ENCODE assay signal across 22 cellular contexts in the genomic region with DNA sequence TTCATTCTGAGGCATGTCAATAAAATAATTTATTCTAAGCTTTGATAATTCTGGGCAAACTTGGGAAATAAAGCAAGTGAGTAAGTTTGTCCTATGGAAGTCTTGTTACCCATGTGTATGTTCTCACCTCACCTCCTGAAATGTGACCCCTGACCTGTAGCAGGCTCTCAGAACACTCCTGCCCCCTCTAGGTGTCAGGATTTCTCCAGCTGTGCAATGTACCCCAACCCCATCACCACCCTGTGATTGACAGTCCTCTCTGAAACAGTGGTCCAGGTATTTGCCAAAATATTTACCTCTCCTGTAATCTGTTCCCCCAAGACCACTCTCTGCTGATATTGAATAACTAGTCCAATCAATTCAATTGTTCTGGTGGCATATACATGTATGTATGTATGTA.
DNase-seq lines count a peak whose midpoint lies in the region; ATAC-seq, FAIRE-seq and TF ChIP-seq lines count a peak whose summit lies in the region.
"Had no signal": no experiment of that assay in that cellular context is flagged by ENCODE, and none has a peak within 500 bp of the region (broad histone marks: within the 10 kb centered on the region; RNA-seq: fewer than 3 reads in every experiment).

No MANE protein-coding gene starts in this region.

- H3K9me3 Mint-ChIP-seq in MCF 10A (ENCODE audit: unreplicated experiment) = peaks cover 13% of the 10 kb centered on the region
- peaks cover 9% of the 10 kb centered on the region; the same call in 2 of the 3 replicates for H3K9me3 Mint-ChIP-seq in GM23338
- H3K9me3 Mint-ChIP-seq: type B pancreatic cell had no signal

- peak; percentile 22 for TF ChIP-seq CTCF in MCF 10A (IDR thresholded peaks at IDR 0.05; ENCODE audit: unreplicated experiment)
- TF ChIP-seq CTCF in mammary epithelial cell (conservative IDR thresholded peaks at IDR 0.05 in 1 of 2, IDR thresholded peaks at IDR 0.05 in 1 of 2; ENCODE audit: extremely low read depth in 1 of 2, insufficient read depth in 1 of 2, low read depth in 1 of 2, low read length in 2 of 2) = no peak
- peak; percentile 40 to 75 for TF ChIP-seq CTCF in GM23338 (conservative IDR thresholded peaks at IDR 0.05; ENCODE audit: low read depth in 2 of 2)

- dilution Hi-C loops in mammary epithelial cell (cut with HindIII; ENCODE audit: low sequenced_read_pairs) = no loop called here

- H2AFZ ChIP-seq in mammary epithelial cell (ENCODE audit: low read depth, low read length) (no peak overlapping the region), GM23338 (no peak overlapping the region)

- CTCF ChIA-PET in MCF 10A (lab: Yijun Ruan, JAX) = interaction anchor here (0.8 to 0.9 kb wide), 2 partner anchors 12 to 126 kb away, joined by 3 read pairs; no protein-coding TSS in a partner anchor
- CTCF ChIA-PET in mammary epithelial cell (lab: Charles Lee; ENCODE audit: low non-redundant PET) = no interaction called here

- POLR2A ChIA-PET in MCF 10A (lab: Yijun Ruan, JAX) = no interaction called here

- H3K27ac Mint-ChIP-seq in MCF 10A (ENCODE audit: low read depth, unreplicated experiment) = no peak overlapping the region
- no peak overlapping the region for H3K27ac Mint-ChIP-seq in GM23338
- H3K27ac Mint-ChIP-seq: CD4-positive, alpha-beta T cell; stimulated activated naive CD8-positive, alpha-beta T cell treated with anti-CD3 and anti-CD28 coated beads, Interleukin-15, amount 100 ng/mL, for 72 hours; type B pancreatic cell had no signal

- H3K9me2 ChIP-seq in GM23338 (ENCODE audit: insufficient read depth) = no peaks in the 10 kb centered on the region

- H3K36me3 Mint-ChIP-seq in MCF 10A (ENCODE audit: insufficient read depth, unreplicated experiment) (no peaks in the 10 kb centered on the region), GM23338 (ENCODE audit: low read depth) (peaks cover 16% of the 10 kb centered on the region)
- H3K36me3 Mint-ChIP-seq: type B pancreatic cell had no signal

- H3K9me3 ChIP-seq in mammary epithelial cell (replicated peaks; ENCODE audit: insufficient read depth, low read length) (no peaks in the 10 kb centered on the region), small intestine (ENCODE audit: control insufficient read depth, low read depth) (no peaks in the 10 kb centered on the region)
- H3K9me3 ChIP-seq: ovary had no signal

- H3K4me2 ChIP-seq in mammary epithelial cell (ENCODE audit: insufficient read depth, low read depth, low read length) (no peak overlapping the region), GM23338 (no peak overlapping the region)

- H3F3A ChIP-seq in GM23338 (replicated peaks; ENCODE audit: low read depth) = no peaks in the 10 kb centered on the region

- no peak overlapping the region for H3K27ac ChIP-seq in mammary epithelial cell (ENCODE audit: insufficient read depth, low read depth, low read length)
- no peak overlapping the region for H3K27ac ChIP-seq in GM23338 (ENCODE audit: low read depth)
- H3K27ac ChIP-seq in small intestine (ENCODE audit: low read depth in 1 of 2, low read length in 1 of 2) = no peak overlapping the region
- H3K27ac ChIP-seq: ovary had no signal

- H3K27me3 Mint-ChIP-seq in MCF 10A (ENCODE audit: insufficient read depth, unreplicated experiment) (no peaks in the 10 kb centered on the region), GM23338 (ENCODE audit: insufficient read depth, low read depth, poor library complexity) (no peaks in the 10 kb centered on the region)
- H3K27me3 Mint-ChIP-seq: stimulated activated naive CD8-positive, alpha-beta T cell treated with anti-CD3 and anti-CD28 coated beads, Interleukin-15, amount 100 ng/mL, for 72 hours; type B pancreatic cell had no signal

- H3K4me1 ChIP-seq in mammary epithelial cell (ENCODE audit: insufficient read depth, low read length) = no peaks in the 10 kb centered on the region
- no peaks in the 10 kb centered on the region for H3K4me1 ChIP-seq in GM23338 (ENCODE audit: insufficient read depth)
- H3K4me1 ChIP-seq in small intestine (ENCODE audit: control insufficient read depth in 2 of 2, insufficient read depth in 1 of 2, low read depth in 1 of 2, low read length in 1 of 2) = no peaks in the 10 kb centered on the region

- H3K4me1 Mint-ChIP-seq in MCF 10A (ENCODE audit: insufficient read depth, unreplicated experiment) (no peaks in the 10 kb centered on the region), GM23338 (no peaks in the 10 kb centered on the region; the same call in 2 of the 3 replicates)
- H3K4me1 Mint-ChIP-seq: stimulated activated naive CD8-positive, alpha-beta T cell treated with anti-CD3 and anti-CD28 coated beads, Interleukin-15, amount 100 ng/mL, for 72 hours had no signal

- H3K4me3 ChIP-seq in mammary epithelial cell (replicated peaks in 1 of 3; ENCODE audit: insufficient read depth in 1 of 3, low read depth in 2 of 3, low read length in 3 of 3) (no peak overlapping the region), GM23338 (no peak overlapping the region), small intestine (ENCODE audit: low read depth in 1 of 2, low read length in 2 of 2) (no peak overlapping the region)
- H3K4me3 ChIP-seq: lung, ovary had no signal

- DNase-seq in MCF 10A (ENCODE audit: unreplicated experiment) (peak; percentile 23), mammary epithelial cell (no peak), GM23338 (ENCODE audit: low spot score) (peak; percentile 21), dermis blood vessel endothelial cell (peak; percentile 1), small intestine (peak; percentile 2), G401 (ENCODE audit: low spot score) (no peak), NCI-H146 (lab: John Stamatoyannopoulos, UW) (no peak)
- DNase-seq: activated CD4-positive, CD25-positive, alpha-beta regulatory T cell; CD4-positive, alpha-beta T cell; DMS79 treated with DMSO at 0.1 percent for 48 hours; NCI-H1694 treated with DMSO at 0.1 percent for 48 hours; NCI-H345; ovary; SHP77; stimulated activated CD4-positive, alpha-beta T cell treated with anti-CD3 and anti-CD28 coated beads, Interleukin-1b, Interleukin-23, amount 100 ng/mL, for 48 hours; stimulated activated naive CD8-positive, alpha-beta T cell treated with anti-CD3 and anti-CD28 coated beads, Interleukin-15, amount 100 ng/mL, for 72 hours; T-helper 2 cell had no signal

- H3K27me3 ChIP-seq in mammary epithelial cell (ENCODE audit: insufficient read depth, low read length) (no peaks in the 10 kb centered on the region), GM23338 (ENCODE audit: insufficient read depth) (no peaks in the 10 kb centered on the region), small intestine (ENCODE audit: control insufficient read depth in 2 of 2, insufficient read depth in 2 of 2, low read length in 2 of 2) (no peaks in the 10 kb centered on the region)
- H3K27me3 ChIP-seq: ovary had no signal

- intact Hi-C loops in MCF 10A (cut with micrococcal nuclease) = loop anchor here (1.0 kb wide), 1 partner anchor 463 kb away; no protein-coding TSS in a partner anchor
- intact Hi-C loops in mammary epithelial cell (cut with micrococcal nuclease) = no loop called here

- BruUV-seq in MCF 10A (replicated peaks; lab: Mats Ljungman, UMichigan) = no TSS peak
- no TSS peak for BruUV-seq in mammary epithelial cell (replicated peaks; lab: Mats Ljungman, UMichigan)

- no peak overlapping the region for H3K9ac ChIP-seq in mammary epithelial cell (ENCODE audit: insufficient read depth, low read length)

- H4K20me1 ChIP-seq in mammary epithelial cell (ENCODE audit: insufficient read depth, low read length) (no peaks in the 10 kb centered on the region), GM23338 (replicated peaks; ENCODE audit: insufficient read depth) (no peaks in the 10 kb centered on the region)

- in situ Hi-C loops in mammary epithelial cell (cut with MboI; ENCODE audit: low sequenced_read_pairs in 2 of 2) = no loop called here
- in situ Hi-C loops in G401 (cut with HindIII; ENCODE audit: low sequenced_read_pairs) = no loop called here

- H3K4me3 Mint-ChIP-seq in MCF 10A (ENCODE audit: unreplicated experiment) (no peak overlapping the region), GM23338 (no peak overlapping the region)
- H3K4me3 Mint-ChIP-seq: CD4-positive, alpha-beta T cell; stimulated activated naive CD8-positive, alpha-beta T cell treated with anti-CD3 and anti-CD28 coated beads, Interleukin-15, amount 100 ng/mL, for 72 hours; type B pancreatic cell had no signal

- no peak for FAIRE-seq in small intestine (lab: Jason Lieb, UNC)
- FAIRE-seq: GM12891 had no signal

- peak; percentile 54 for ATAC-seq in GM23338
- ATAC-seq in GM21381 (IDR thresholded peaks at IDR 0.05; ENCODE audit: unreplicated experiment) = no peak
- ATAC-seq: esophagus mucosa; stimulated activated naive CD8-positive, alpha-beta T cell treated with anti-CD3 and anti-CD28 coated beads, Interleukin-15, amount 100 ng/mL, for 72 hours had no signal

- no peaks in the 10 kb centered on the region for H3K36me3 ChIP-seq in mammary epithelial cell (ENCODE audit: insufficient read depth, low read length)
- H3K36me3 ChIP-seq in GM23338 (ENCODE audit: insufficient read depth) = no peaks in the 10 kb centered on the region; the same call in 1 of the 2 replicates
- H3K36me3 ChIP-seq in small intestine (ENCODE audit: control insufficient read depth in 2 of 2, insufficient read depth in 2 of 2, low read length in 2 of 2) = no peaks in the 10 kb centered on the region
- H3K36me3 ChIP-seq: ovary had no signal

- no peaks in the 10 kb centered on the region for H3K79me2 ChIP-seq in mammary epithelial cell (ENCODE audit: insufficient read depth, low read length)
- H3K79me2 ChIP-seq in GM23338 (replicated peaks; ENCODE audit: insufficient read depth) = no peaks in the 10 kb centered on the region

Comparison
In these comparisons a context has a peak if more than half of its experiments do, and no peak if none do; other contexts are left out.
1. DNase-seq: peak in MCF 10A (single experiment), GM23338 (single experiment), dermis blood vessel endothelial cell (single experiment) and small intestine (single experiment); none in mammary epithelial cell (single experiment), G401 (single experiment) and NCI-H146 (single experiment).
2. CTCF ChIP-seq: peak in MCF 10A (single experiment) and GM23338 (2 of 2); none in mammary epithelial cell (0 of 2).